Comparison of ENCODE assay signal across 26 cellular contexts in the genomic region with DNA sequence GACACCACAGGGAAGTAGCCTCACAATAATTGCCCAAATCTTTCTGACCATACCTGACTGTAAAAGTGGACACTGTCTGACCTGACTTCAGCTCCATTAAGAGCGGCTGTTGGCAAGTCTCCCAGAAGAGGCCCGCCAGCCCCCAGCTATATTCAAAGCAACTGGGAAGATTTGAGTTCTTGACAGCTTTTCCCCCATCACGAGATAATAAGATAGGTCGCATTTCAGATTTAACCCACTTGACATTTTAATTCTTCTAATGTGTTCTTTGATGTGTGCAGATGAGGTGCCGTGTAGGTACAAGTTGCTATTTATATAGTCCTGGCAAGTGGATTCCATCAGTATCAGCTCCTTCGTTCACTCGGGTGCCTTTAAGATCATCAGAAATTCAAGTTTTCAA.
"Had no signal": no experiment of that assay in that cellular context is flagged by ENCODE, and none has a peak within 500 bp of the region (broad histone marks: within the 10 kb centered on the region; RNA-seq: fewer than 3 reads in every experiment).

No MANE protein-coding gene starts in this region.

- H3K36me3 ChIP-seq: brain microvascular endothelial cell, colonic mucosa, esophagus squamous epithelium, gastroesophageal sphincter, heart right ventricle had no signal

- DNase-seq: activated CD4-positive, alpha-beta T cell treated with anti-CD3 and anti-CD28 coated beads for 1 hour; activated CD4-positive, alpha-beta T cell treated with anti-CD3 and anti-CD28 coated beads for 48 hours; activated CD4-positive, alpha-beta T cell treated with anti-CD3 and anti-CD28 coated beads, Interleukin-2, amount 50 U/mL, for 1 hour; activated CD4-positive, alpha-beta T cell treated with anti-CD3 and anti-CD28 coated beads, Interleukin-2, amount 50 U/mL, for 48 hours; activated CD8-positive, alpha-beta memory T cell treated with anti-CD3 and anti-CD28 coated beads for 24 hours; activated CD8-positive, alpha-beta T cell treated with anti-CD3 and anti-CD28 coated beads for 36 hours; activated effector memory CD4-positive, alpha-beta T cell treated with Interleukin-2 at 50 U/mL for 16 hours; activated gamma-delta T cell treated with Interleukin-2 at 50 U/mL for 16 hours; activated naive CD4-positive, alpha-beta T cell treated with anti-CD3 and anti-CD28 coated beads, Interleukin-2, amount 50 U/mL, for 16 hours; activated naive CD4-positive, alpha-beta T cell treated with Interleukin-2 at 50 U/mL for 16 hours; activated T-cell treated with anti-CD3 and anti-CD28 coated beads, Interleukin-2, amount 50 U/mL, for 4 hours; amniotic stem cell; anterior cingulate cortex; brain microvascular endothelial cell; central memory CD4-positive, alpha-beta T cell; cerebellar nuclear complex; colonic mucosa; effector CD8-positive, alpha-beta T cell; esophagus squamous epithelium; foreskin melanocyte; heart right ventricle; T-helper 2 cell had no signal

- H3K27ac Mint-ChIP-seq: activated CD8-positive, alpha-beta T cell treated with anti-CD3 and anti-CD28 coated beads for 36 hours; activated naive CD8-positive, alpha-beta T cell; activated T-helper 17 cell treated with anti-CD3 and anti-CD28 coated beads, Interleukin-2, amount 50 U/mL, for 72 hours had no signal

- ATAC-seq: activated CD8-positive, alpha-beta T cell treated with anti-CD3 and anti-CD28 coated beads for 36 hours; activated T-cell treated with anti-CD3 and anti-CD28 coated beads, Interleukin-2, amount 50 U/mL, for 4 hours; activated T-helper 17 cell treated with anti-CD3 and anti-CD28 coated beads, Interleukin-2, amount 50 U/mL, for 72 hours; gastroesophageal sphincter; heart right ventricle had no signal

- H3K36me3 Mint-ChIP-seq: activated naive CD8-positive, alpha-beta T cell had no signal

- H3K27me3 ChIP-seq: brain microvascular endothelial cell, colonic mucosa, esophagus squamous epithelium had no signal

- H3K9me3 ChIP-seq: colonic mucosa, esophagus squamous epithelium, gastroesophageal sphincter had no signal

- H3K4me3 ChIP-seq: colonic mucosa, esophagus squamous epithelium, gastroesophageal sphincter, heart right ventricle had no signal

- H3K4me1 Mint-ChIP-seq: activated T-helper 17 cell treated with anti-CD3 and anti-CD28 coated beads, Interleukin-2, amount 50 U/mL, for 72 hours had no signal

- H3K4me3 Mint-ChIP-seq: activated CD8-positive, alpha-beta T cell treated with anti-CD3 and anti-CD28 coated beads for 36 hours; activated naive CD8-positive, alpha-beta T cell; activated T-cell treated with anti-CD3 and anti-CD28 coated beads, Interleukin-2, amount 50 U/mL, for 4 hours; activated T-helper 17 cell treated with anti-CD3 and anti-CD28 coated beads, Interleukin-2, amount 50 U/mL, for 72 hours had no signal

- H3K27ac ChIP-seq: brain microvascular endothelial cell, colonic mucosa, epithelial cell of prostate, esophagus squamous epithelium, gastroesophageal sphincter, heart right ventricle had no signal

- H3K4me1 ChIP-seq: colonic mucosa, esophagus squamous epithelium, gastroesophageal sphincter, heart right ventricle had no signal

- H3K9me3 Mint-ChIP-seq: activated CD8-positive, alpha-beta T cell treated with anti-CD3 and anti-CD28 coated beads for 36 hours; activated T-cell treated with anti-CD3 and anti-CD28 coated beads, Interleukin-2, amount 50 U/mL, for 4 hours; activated T-helper 17 cell treated with anti-CD3 and anti-CD28 coated beads, Interleukin-2, amount 50 U/mL, for 72 hours had no signal
